9 cellular contexts compared by ENCODE assay signal in the genomic region with DNA sequence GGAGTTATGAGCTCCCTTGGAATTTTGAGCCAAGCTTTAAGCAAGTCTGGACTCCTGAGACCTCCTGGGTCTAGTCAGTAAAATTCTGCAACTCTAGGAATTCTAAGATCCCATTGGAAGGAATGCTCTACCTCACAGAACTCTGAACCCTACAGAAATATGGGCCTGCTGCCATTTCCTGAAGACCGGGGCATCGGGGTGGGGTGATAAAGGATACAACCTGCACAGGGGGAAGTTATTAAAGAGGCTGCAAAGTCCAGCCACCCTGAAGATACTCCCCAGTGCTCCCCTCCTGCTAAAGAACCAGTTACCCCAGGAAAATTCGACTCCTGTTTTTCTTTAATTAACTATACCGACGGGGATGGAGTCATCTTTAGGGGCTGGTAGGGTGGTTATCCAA. TPM values are rescaled to one million over a fixed set of nuclear protein-coding genes. Genes with fewer than 3 reads are reported as not detected.
A peak's percentile ranks its signal among the peaks of the same experiment; 100 is the strongest.
DNase-seq lines count a peak whose midpoint lies in the region; ATAC-seq and TF ChIP-seq lines count a peak whose summit lies in the region.
"Had no signal": no experiment of that assay in that cellular context is flagged by ENCODE, and none has a peak within 500 bp of the region (broad histone marks: within the 10 kb centered on the region; RNA-seq: fewer than 3 reads in every experiment).

No MANE protein-coding gene starts in this region.

- TF ChIP-seq CTCF in left ventricle myocardium inferior (IDR thresholded peaks at IDR 0.05; ENCODE audit: borderline replicate concordance): no peak
- TF ChIP-seq CTCF in kidney epithelial cell (IDR thresholded peaks at IDR 0.05; ENCODE audit: insufficient read depth, low read length, poor library complexity, severe bottlenecking): no peak
- TF ChIP-seq CTCF in vagina (IDR thresholded peaks at IDR 0.05): no peak

- H3K36me3 ChIP-seq in left ventricle myocardium inferior: peaks cover 19% of the 10 kb centered on the region
- peaks cover 2% of the 10 kb centered on the region for H3K36me3 ChIP-seq in kidney epithelial cell (ENCODE audit: control insufficient read depth, insufficient read depth, low read length)
- peaks cover 0 to 20% of the 10 kb centered on the region in 2 donors for H3K36me3 ChIP-seq in vagina

- H3K4me1 ChIP-seq in left ventricle myocardium inferior: peaks cover 47% of the 10 kb centered on the region
- H3K4me1 ChIP-seq in vagina: peaks cover 31% of the 10 kb centered on the region

- H3K27ac ChIP-seq in left ventricle myocardium inferior (replicated peaks) (no peak overlapping the region), vagina (no peak overlapping the region)

- TF ChIP-seq POLR2A in vagina (IDR thresholded peaks at IDR 0.05): no peak

- H3K9me3 ChIP-seq in left ventricle myocardium inferior (replicated peaks): no peaks in the 10 kb centered on the region
- H3K9me3 ChIP-seq in vagina: no peaks in the 10 kb centered on the region
- H3K9me3 ChIP-seq: right atrium auricular region had no signal

- no peak for ATAC-seq in Right ventricle myocardium superior (ENCODE audit: poor library complexity)
- no peak for ATAC-seq in HG03571 (IDR thresholded peaks at IDR 0.05; ENCODE audit: unreplicated experiment)

- H3K27me3 ChIP-seq in left ventricle myocardium inferior (ENCODE audit: low read depth) (no peaks in the 10 kb centered on the region), kidney epithelial cell (ENCODE audit: control insufficient read depth, insufficient read depth, low read length) (no peaks in the 10 kb centered on the region), vagina (no peaks in the 10 kb centered on the region)
- H3K27me3 ChIP-seq: right atrium auricular region had no signal

- intact Hi-C loops in left ventricle myocardium inferior (cut with micrococcal nuclease) (no loop called here), Right ventricle myocardium superior (cut with DNase I) (loop anchor here (5.0 kb wide), 1 partner anchor 87 kb away; a partner anchor contains a TSS), vagina (cut with DNase I) (loop anchor here (5.0 kb wide), 1 partner anchor 198 kb away; a partner anchor contains a TSS)

- H3K4me3 ChIP-seq in left ventricle myocardium inferior (peak overlapping the region; percentile 100), kidney epithelial cell (ENCODE audit: low read depth, low read length) (peak overlapping the region; percentile 58), vagina (peak overlapping the region; percentile 74 to 95)

- no peak for DNase-seq in left ventricle myocardium inferior
- no peak for DNase-seq in Right ventricle myocardium superior
- no peak for DNase-seq in kidney epithelial cell (ENCODE audit: low read depth)
- DNase-seq in vagina (ENCODE audit: extremely low spot score in 2 of 2): no peak
- DNase-seq in EL: no peak
- DNase-seq: activated CD8-positive, alpha-beta memory T cell treated with anti-CD3 and anti-CD28 coated beads, Interleukin-2, amount 50 U/mL, for 48 hours; MV-4-11 had no signal

RNA-seq across cellular contexts. Expression of a gene that starts 2.4 kb away (rescaled TPM):
- total RNA-seq in left ventricle myocardium inferior: 15.9 TPM
- 13.7 TPM for total RNA-seq in Right ventricle myocardium superior
- total RNA-seq in kidney epithelial cell: 36.5 and 52.0 TPM in 2 replicates
- 23.8 TPM for total RNA-seq in vagina

RNA-seq across cellular contexts. Expression of a gene that starts 11.5 kb away (rescaled TPM):
- 15.9 TPM for total RNA-seq in left ventricle myocardium inferior
- total RNA-seq in Right ventricle myocardium superior: 14.7 TPM
- total RNA-seq in kidney epithelial cell: 50.8 and 63.6 TPM in 2 replicates
- total RNA-seq in vagina: 42.0 TPM

RNA-seq across cellular contexts. Expression of a gene that starts 14.3 kb away (rescaled TPM):
- total RNA-seq in left ventricle myocardium inferior (not detected), Right ventricle myocardium superior (0.32 TPM), kidney epithelial cell (1.0 and 1.1 TPM in 2 replicates), vagina (5.6 TPM)

RNA-seq across cellular contexts. Expression of a gene that starts 51.8 kb away (rescaled TPM):
- 31.3 TPM for total RNA-seq in left ventricle myocardium inferior
- total RNA-seq in Right ventricle myocardium superior: 31.7 TPM
- total RNA-seq in kidney epithelial cell: 65.7 and 77.9 TPM in 2 replicates
- 93.5 TPM for total RNA-seq in vagina
